ENCODE assay signal across 2 cellular contexts in the genomic region with DNA sequence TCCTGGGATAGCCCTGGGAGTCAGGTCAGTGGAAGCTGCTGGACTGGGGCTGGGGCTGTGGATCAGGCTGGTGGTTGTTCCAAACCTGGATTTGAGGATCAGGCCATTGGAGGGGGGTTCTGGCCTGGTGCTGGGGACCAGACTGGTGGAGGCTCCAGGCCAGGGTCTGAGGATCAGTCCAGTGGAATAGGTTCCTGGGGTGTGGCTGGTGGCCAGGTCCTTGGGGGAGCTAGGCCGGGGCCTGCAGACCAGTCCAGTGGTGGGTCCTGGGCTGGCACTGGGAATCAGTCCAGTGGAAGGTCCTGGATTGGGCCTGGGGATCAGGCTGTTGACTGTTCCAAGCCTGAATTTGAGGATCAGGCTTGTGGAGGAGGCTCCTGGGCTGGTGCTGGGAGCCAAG.
TF ChIP-seq lines count a peak whose summit lies in the region.

No MANE protein-coding gene starts in this region.

TF ChIP-seq in SK-N-SH, 30 proteins besides CTCF, POLR2A, EP300 and RAD21 (continued from another document):
- no peak for TF ChIP-seq SMC3 (IDR thresholded peaks at IDR 0.05; ENCODE audit: low read depth, low read length)
- TF ChIP-seq ELF1 (IDR thresholded peaks at IDR 0.05): no peak
- TF ChIP-seq RFX5 (IDR thresholded peaks at IDR 0.05; ENCODE audit: low read length): no peak
- TF ChIP-seq, protein P1, sequence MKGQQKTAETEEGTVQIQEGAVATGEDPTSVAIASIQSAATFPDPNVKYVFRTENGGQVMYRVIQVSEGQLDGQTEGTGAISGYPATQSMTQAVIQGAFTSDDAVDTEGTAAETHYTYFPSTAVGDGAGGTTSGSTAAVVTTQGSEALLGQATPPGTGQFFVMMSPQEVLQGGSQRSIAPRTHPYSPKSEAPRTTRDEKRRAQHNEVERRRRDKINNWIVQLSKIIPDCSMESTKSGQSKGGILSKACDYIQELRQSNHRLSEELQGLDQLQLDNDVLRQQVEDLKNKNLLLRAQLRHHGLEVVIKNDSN (IDR thresholded peaks at IDR 0.05; ENCODE audit: borderline replicate concordance, low read depth): no peak
- TF ChIP-seq, protein P2, sequence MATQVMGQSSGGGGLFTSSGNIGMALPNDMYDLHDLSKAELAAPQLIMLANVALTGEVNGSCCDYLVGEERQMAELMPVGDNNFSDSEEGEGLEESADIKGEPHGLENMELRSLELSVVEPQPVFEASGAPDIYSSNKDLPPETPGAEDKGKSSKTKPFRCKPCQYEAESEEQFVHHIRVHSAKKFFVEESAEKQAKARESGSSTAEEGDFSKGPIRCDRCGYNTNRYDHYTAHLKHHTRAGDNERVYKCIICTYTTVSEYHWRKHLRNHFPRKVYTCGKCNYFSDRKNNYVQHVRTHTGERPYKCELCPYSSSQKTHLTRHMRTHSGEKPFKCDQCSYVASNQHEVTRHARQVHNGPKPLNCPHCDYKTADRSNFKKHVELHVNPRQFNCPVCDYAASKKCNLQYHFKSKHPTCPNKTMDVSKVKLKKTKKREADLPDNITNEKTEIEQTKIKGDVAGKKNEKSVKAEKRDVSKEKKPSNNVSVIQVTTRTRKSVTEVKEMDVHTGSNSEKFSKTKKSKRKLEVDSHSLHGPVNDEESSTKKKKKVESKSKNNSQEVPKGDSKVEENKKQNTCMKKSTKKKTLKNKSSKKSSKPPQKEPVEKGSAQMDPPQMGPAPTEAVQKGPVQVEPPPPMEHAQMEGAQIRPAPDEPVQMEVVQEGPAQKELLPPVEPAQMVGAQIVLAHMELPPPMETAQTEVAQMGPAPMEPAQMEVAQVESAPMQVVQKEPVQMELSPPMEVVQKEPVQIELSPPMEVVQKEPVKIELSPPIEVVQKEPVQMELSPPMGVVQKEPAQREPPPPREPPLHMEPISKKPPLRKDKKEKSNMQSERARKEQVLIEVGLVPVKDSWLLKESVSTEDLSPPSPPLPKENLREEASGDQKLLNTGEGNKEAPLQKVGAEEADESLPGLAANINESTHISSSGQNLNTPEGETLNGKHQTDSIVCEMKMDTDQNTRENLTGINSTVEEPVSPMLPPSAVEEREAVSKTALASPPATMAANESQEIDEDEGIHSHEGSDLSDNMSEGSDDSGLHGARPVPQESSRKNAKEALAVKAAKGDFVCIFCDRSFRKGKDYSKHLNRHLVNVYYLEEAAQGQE (IDR thresholded peaks at IDR 0.05; ENCODE audit: low read depth, low read length): no peak
- TF ChIP-seq, protein P3, sequence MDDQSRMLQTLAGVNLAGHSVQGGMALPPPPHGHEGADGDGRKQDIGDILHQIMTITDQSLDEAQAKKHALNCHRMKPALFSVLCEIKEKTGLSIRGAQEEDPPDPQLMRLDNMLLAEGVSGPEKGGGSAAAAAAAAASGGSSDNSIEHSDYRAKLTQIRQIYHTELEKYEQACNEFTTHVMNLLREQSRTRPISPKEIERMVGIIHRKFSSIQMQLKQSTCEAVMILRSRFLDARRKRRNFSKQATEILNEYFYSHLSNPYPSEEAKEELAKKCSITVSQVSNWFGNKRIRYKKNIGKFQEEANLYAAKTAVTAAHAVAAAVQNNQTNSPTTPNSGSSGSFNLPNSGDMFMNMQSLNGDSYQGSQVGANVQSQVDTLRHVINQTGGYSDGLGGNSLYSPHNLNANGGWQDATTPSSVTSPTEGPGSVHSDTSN (IDR thresholded peaks at IDR 0.05): no peak
- TF ChIP-seq RXRA (IDR thresholded peaks at IDR 0.05; ENCODE audit: borderline replicate concordance, low read depth): no peak
TF ChIP-seq in SK-N-SH: peak in this region for 0.

TF ChIP-seq in SK-N-SH treated with all-trans-retinoic acid at 6 μM for 48 hours, 23 proteins besides CTCF, POLR2A, EP300 and RAD21 (continued from another document):
- TF ChIP-seq, protein P4, sequence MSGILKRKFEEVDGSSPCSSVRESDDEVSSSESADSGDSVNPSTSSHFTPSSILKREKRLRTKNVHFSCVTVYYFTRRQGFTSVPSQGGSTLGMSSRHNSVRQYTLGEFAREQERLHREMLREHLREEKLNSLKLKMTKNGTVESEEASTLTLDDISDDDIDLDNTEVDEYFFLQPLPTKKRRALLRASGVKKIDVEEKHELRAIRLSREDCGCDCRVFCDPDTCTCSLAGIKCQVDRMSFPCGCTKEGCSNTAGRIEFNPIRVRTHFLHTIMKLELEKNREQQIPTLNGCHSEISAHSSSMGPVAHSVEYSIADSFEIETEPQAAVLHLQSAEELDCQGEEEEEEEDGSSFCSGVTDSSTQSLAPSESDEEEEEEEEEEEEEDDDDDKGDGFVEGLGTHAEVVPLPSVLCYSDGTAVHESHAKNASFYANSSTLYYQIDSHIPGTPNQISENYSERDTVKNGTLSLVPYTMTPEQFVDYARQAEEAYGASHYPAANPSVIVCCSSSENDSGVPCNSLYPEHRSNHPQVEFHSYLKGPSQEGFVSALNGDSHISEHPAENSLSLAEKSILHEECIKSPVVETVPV (CRISPR knock-in tag; IDR thresholded peaks at IDR 0.05): no peak
- TF ChIP-seq ZFP3 (CRISPR knock-in tag; IDR thresholded peaks at IDR 0.05) (no peak), ZNF70 (CRISPR knock-in tag; IDR thresholded peaks at IDR 0.05) (no peak), ESRRG (CRISPR knock-in tag; IDR thresholded peaks at IDR 0.05) (no peak), PPARA (CRISPR knock-in tag; IDR thresholded peaks at IDR 0.05; ENCODE audit: borderline replicate concordance) (no peak)
TF ChIP-seq in SK-N-SH treated with all-trans-retinoic acid at 6 μM for 48 hours: peak in this region for 0.
